8 cellular contexts compared by ENCODE assay signal in the genomic region with DNA sequence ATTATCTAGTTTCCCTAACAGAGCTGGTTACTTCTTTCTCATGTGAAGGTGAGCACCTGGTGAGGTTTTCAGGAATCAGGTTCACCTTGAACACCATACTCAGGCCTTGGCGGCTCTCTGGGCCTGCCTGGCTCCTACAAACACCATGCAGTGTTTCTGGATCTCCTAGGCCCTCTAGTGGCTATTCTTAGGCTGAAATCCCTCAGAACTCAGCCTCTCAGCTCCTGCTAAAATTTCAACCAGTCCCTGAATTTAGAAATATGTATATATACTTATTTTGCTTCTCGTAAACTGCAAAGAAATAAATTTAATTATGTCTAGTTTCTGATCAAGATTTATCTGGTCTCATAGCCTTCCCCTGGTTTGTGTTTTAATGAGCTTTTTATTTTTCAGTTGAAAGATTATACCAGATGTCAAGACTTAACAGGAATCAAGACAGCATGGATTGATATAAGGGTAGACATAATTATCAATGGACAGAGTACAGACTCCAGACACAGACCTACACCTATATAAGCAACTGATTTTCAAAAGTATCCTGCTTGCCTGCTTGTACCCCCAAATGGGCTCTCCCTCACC. TPM values are rescaled to one million over a fixed set of nuclear protein-coding genes. Genes with fewer than 3 reads are reported as not detected.
DNase-seq lines count a peak whose midpoint lies in the region; ATAC-seq and TF ChIP-seq lines count a peak whose summit lies in the region.

No MANE protein-coding gene starts in this region.

- H3K9ac ChIP-seq in adipocyte (ENCODE audit: low read length) = no peak overlapping the region

- H3K4me1 ChIP-seq in adipocyte (ENCODE audit: control insufficient read depth, insufficient read depth, low read length) (peaks cover 15% of the 10 kb centered on the region), right cardiac atrium (ENCODE audit: control insufficient read depth, insufficient read depth, low read length) (no peaks in the 10 kb centered on the region), gastrocnemius medialis (no peaks in the 10 kb centered on the region)

- H3K4me3 ChIP-seq in adipocyte (ENCODE audit: low read length) (no peak overlapping the region), right cardiac atrium (ENCODE audit: low read length) (no peak overlapping the region), gastrocnemius medialis (no peak overlapping the region)

- TF ChIP-seq POLR2A in GM18505 (IDR thresholded peaks at IDR 0.05; ENCODE audit: borderline replicate concordance, extremely low read depth, insufficient read depth, insufficient read length) = no peak
- TF ChIP-seq POLR2A in gastrocnemius medialis (IDR thresholded peaks at IDR 0.05) = no peak

- in situ Hi-C loops in gastrocnemius medialis (cut with MboI; ENCODE audit: low sequenced_read_pairs in 4 of 4) = loop anchor here in 2 of 4 donors (5.0 to 25.0 kb wide), 2 partner anchors 113 to 478 kb away; no protein-coding TSS in a partner anchor

- H3K36me3 ChIP-seq in adipocyte (ENCODE audit: control insufficient read depth, insufficient read depth, low read length, severe bottlenecking) (no peaks in the 10 kb centered on the region), gastrocnemius medialis (no peaks in the 10 kb centered on the region)

- ATAC-seq in GM18505 (IDR thresholded peaks at IDR 0.05; ENCODE audit: unreplicated experiment) (peak; percentile 86), HG03280 (IDR thresholded peaks at IDR 0.05; ENCODE audit: unreplicated experiment) (peak; percentile 82), right cardiac atrium (peak; percentile 77 to 86), gastrocnemius medialis (peak in 1 of 2 donors; percentile 56), GM21367 (IDR thresholded peaks at IDR 0.05; ENCODE audit: unreplicated experiment) (no peak)

- 32% methylated on average over 2 of the region's 2 CpGs for WGBS in right cardiac atrium

- TF ChIP-seq CTCF in gastrocnemius medialis (IDR thresholded peaks at IDR 0.05 in 4 of 5, conservative IDR thresholded peaks at IDR 0.05 in 1 of 5) = peak in 4 of 5 experiments; percentile 21 to 58 (median 54)

- H3K27me3 ChIP-seq in adipocyte (replicated peaks; ENCODE audit: control insufficient read depth, insufficient read depth, low read length) (no peaks in the 10 kb centered on the region), right cardiac atrium (ENCODE audit: control insufficient read depth, insufficient read depth) (no peaks in the 10 kb centered on the region), gastrocnemius medialis (no peaks in the 10 kb centered on the region)

- H3K27ac ChIP-seq in right cardiac atrium (ENCODE audit: low read length) (no peak overlapping the region), gastrocnemius medialis (no peak overlapping the region)

- DNase-seq in AML-193 (lab: John Stamatoyannopoulos, UW) (peak; percentile 26 to 46), NCI-H446 treated with DMSO at 0.1 percent for 48 hours (lab: John Stamatoyannopoulos, UW) (peak; percentile 42), adipocyte (ENCODE audit: low read depth) (peak; percentile 89), right cardiac atrium (peak in 2 of 3 donors; percentile 34 to 69), gastrocnemius medialis (no peak)

- intact Hi-C loops in right cardiac atrium (cut with DNase I) = loop anchor here in 3 of 4 donors (2.0 to 10.0 kb wide), 4 partner anchors 112 to 476 kb away; no protein-coding TSS in a partner anchor
- intact Hi-C loops in gastrocnemius medialis (cut with DNase I; ENCODE audit: low total_unique reads) = loop anchor here (1.0 kb wide), 1 partner anchor 114 kb away; no protein-coding TSS in a partner anchor

- H3K9me3 ChIP-seq in adipocyte (ENCODE audit: control insufficient read depth, low read length) (no peaks in the 10 kb centered on the region), right cardiac atrium (ENCODE audit: control insufficient read depth, low read length) (no peaks in the 10 kb centered on the region), gastrocnemius medialis (no peaks in the 10 kb centered on the region)

RNA-seq across cellular contexts. Expression of gene ANKEF1, which starts 55.9 kb away (rescaled TPM):
- total RNA-seq in right cardiac atrium (1 to 10 TPM; 2.1 to 2.9 (median 2.6) TPM), gastrocnemius medialis (1 to 10 TPM in 2 of 4 donors, under 1 TPM in 2; 0.62 to 1.4 (median 1.0) TPM)
- polyA plus RNA-seq in right cardiac atrium = 0.75 TPM

Comparison
In these comparisons a context has a peak if more than half of its experiments do, and no peak if none do; other contexts are left out.
1. DNase-seq: peak in AML-193 (2 of 2), NCI-H446 treated with DMSO at 0.1 percent for 48 hours (single experiment), adipocyte (single experiment) and right cardiac atrium (2 of 3); none in gastrocnemius medialis (0 of 2).